10 cellular contexts compared by ENCODE assay signal in the genomic region with DNA sequence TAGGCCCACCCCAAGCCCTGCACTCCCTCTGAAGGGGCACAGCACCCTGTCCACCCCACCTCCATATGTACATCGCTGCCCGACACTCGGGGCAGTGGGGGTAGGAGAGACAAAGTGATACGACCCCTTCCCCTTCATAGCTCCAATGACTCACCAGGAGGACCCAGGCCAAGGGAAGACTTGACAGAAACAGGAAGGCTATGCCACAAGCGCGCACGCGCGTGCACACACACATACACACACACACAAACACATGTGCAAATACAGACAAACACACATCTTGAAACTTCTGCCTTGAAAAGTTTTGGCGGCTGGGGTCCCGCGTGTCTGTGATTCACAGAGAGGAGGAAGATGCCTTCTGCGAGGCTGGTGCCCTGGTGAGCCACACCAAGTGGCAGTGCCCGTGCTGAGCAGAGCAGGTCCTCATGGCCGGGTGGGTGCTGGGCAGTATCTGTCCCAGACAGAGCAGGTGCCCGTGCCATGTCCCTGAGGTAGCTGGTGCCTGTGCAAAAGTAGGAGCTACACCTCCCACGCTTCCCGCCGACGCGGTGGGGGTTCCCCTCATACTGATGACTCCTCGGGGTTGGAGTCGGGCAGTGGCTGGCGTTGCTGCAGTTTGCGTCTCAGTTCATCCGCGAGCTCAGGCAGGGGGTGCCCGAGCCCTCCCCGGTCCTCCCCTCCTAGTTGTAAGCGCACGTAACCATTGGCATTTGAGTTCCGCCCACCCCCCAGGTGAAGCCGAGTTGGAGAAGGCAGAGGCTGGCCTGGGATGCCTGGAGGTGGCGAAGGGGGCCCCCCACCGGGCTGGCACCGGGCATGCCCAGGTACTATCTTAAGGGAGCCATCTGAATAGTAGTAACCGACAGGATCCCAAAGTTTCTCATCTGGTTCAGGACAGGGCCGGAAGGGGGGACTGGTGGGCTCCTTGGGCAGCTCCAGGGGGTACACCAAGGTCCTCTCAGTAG. TPM values are rescaled to one million over a fixed set of nuclear protein-coding genes. Genes with fewer than 3 reads are reported as not detected.
DNase-seq lines count a peak whose midpoint lies in the region; ATAC-seq and TF ChIP-seq lines count a peak whose summit lies in the region.
"Had no signal": no experiment of that assay in that cellular context is flagged by ENCODE, and none has a peak within 500 bp of the region (broad histone marks: within the 10 kb centered on the region; RNA-seq: fewer than 3 reads in every experiment).

No MANE protein-coding gene starts in this region.

- no peak overlapping the region for H3K4me3 Mint-ChIP-seq in activated naive CD8-positive, alpha-beta T cell treated with anti-CD3 and anti-CD28 coated beads, Interleukin-2, amount 10 ng/mL, durations not matched to agents 7 days and 5 days

- no peak for ATAC-seq in activated naive CD8-positive, alpha-beta T cell treated with anti-CD3 and anti-CD28 coated beads, Interleukin-2, amount 10 ng/mL, durations not matched to agents 7 days and 5 days (ENCODE audit: low read depth)
- ATAC-seq in thoracic aorta (ENCODE audit: insufficient number of reproducible peaks, low FRiP score, low read depth) (no peak), GM19397 (IDR thresholded peaks at IDR 0.05; ENCODE audit: unreplicated experiment) (no peak), GM19395 (IDR thresholded peaks at IDR 0.05; ENCODE audit: unreplicated experiment) (no peak)

- no peaks in the 10 kb centered on the region for H3K27me3 ChIP-seq in mesenchymal stem cell (ENCODE audit: control insufficient read depth in 1 of 2, insufficient read depth in 1 of 2, low read length in 2 of 2)
- H3K27me3 ChIP-seq in thoracic aorta (replicated peaks; ENCODE audit: insufficient read depth) = no peaks in the 10 kb centered on the region

- H2BK120ac ChIP-seq in mesenchymal stem cell (ENCODE audit: low read depth, low read length) = no peak overlapping the region

- no peak overlapping the region for H3K18ac ChIP-seq in mesenchymal stem cell (ENCODE audit: low read depth in 1 of 2, low read length in 2 of 2)

- H3K79me1 ChIP-seq in mesenchymal stem cell (replicated peaks; ENCODE audit: low read length, poor library complexity, severe bottlenecking) = peaks cover 52% of the 10 kb centered on the region

- no peak overlapping the region for H2BK5ac ChIP-seq in mesenchymal stem cell (ENCODE audit: low read depth, low read length, poor library complexity, severe bottlenecking)

- H3K23ac ChIP-seq in mesenchymal stem cell (ENCODE audit: low read length in 2 of 2) = no peak overlapping the region

- DNase-seq in activated effector memory CD4-positive, alpha-beta T cell treated with anti-CD3 and anti-CD28 coated beads, Interleukin-2, amount 50 U/mL, for 16 hours = peak; percentile 84
- DNase-seq in activated effector memory CD4-positive, alpha-beta T cell treated with Interleukin-2 at 50 U/mL for 16 hours = no peak
- peak; percentile 37 for DNase-seq in activated naive CD8-positive, alpha-beta T cell treated with anti-CD3 and anti-CD28 coated beads, Interleukin-2, amount 10 ng/mL, durations not matched to agents 7 days and 5 days
- DNase-seq in mesenchymal stem cell (no peak), thoracic aorta (ENCODE audit: low spot score) (no peak), NAMALWA (ENCODE audit: low spot score) (no peak)
- DNase-seq: naive B cell, NCI-H2029 treated with DMSO at 0.1 percent for 48 hours had no signal

- H3K14ac ChIP-seq in mesenchymal stem cell (ENCODE audit: low read length in 2 of 2) = no peak overlapping the region

- H2AK5ac ChIP-seq in mesenchymal stem cell (ENCODE audit: low read length, severe bottlenecking) = no peak overlapping the region

- H3K4ac ChIP-seq in mesenchymal stem cell (ENCODE audit: low read depth in 1 of 2, low read length in 2 of 2) = no peak overlapping the region

- H3K9me3 Mint-ChIP-seq in activated naive CD8-positive, alpha-beta T cell treated with anti-CD3 and anti-CD28 coated beads, Interleukin-2, amount 10 ng/mL, durations not matched to agents 7 days and 5 days = no peaks in the 10 kb centered on the region
- H3K9me3 Mint-ChIP-seq: naive B cell had no signal

- peak overlapping the region in 1 of 2 experiments; percentile 10 for H2BK12ac ChIP-seq in mesenchymal stem cell (ENCODE audit: low read length in 2 of 2)

- H3K27ac ChIP-seq in mesenchymal stem cell (ENCODE audit: low read length, poor library complexity, severe bottlenecking) (no peak overlapping the region), thoracic aorta (peak overlapping the region; percentile 75 to 86)

- peak overlapping the region; percentile 77 for H3K27ac Mint-ChIP-seq in activated naive CD8-positive, alpha-beta T cell treated with anti-CD3 and anti-CD28 coated beads, Interleukin-2, amount 10 ng/mL, durations not matched to agents 7 days and 5 days

- no peak overlapping the region for H3K4me2 ChIP-seq in mesenchymal stem cell (ENCODE audit: low read length, poor library complexity, severe bottlenecking)

- H3K36me3 ChIP-seq in mesenchymal stem cell (ENCODE audit: control insufficient read depth in 1 of 2, insufficient read depth in 2 of 2, low read depth in 1 of 2, low read length in 2 of 2) (peaks cover 51% of the 10 kb centered on the region in 2 experiments), thoracic aorta (peaks cover 45% of the 10 kb centered on the region)

- H3K9ac ChIP-seq in mesenchymal stem cell (ENCODE audit: low read length) = no peak overlapping the region

- H3K4me3 ChIP-seq in mesenchymal stem cell (ENCODE audit: insufficient read depth in 1 of 2, low read depth in 1 of 2, low read length in 2 of 2) (no peak overlapping the region), thoracic aorta (no peak overlapping the region)

- peaks cover 10% of the 10 kb centered on the region for H3K36me3 Mint-ChIP-seq in activated naive CD8-positive, alpha-beta T cell treated with anti-CD3 and anti-CD28 coated beads, Interleukin-2, amount 10 ng/mL, durations not matched to agents 7 days and 5 days
- H3K36me3 Mint-ChIP-seq: naive B cell had no signal

- no peak overlapping the region for H2AFZ ChIP-seq in mesenchymal stem cell (ENCODE audit: low read depth, low read length)

- no peaks in the 10 kb centered on the region for H3K27me3 Mint-ChIP-seq in activated naive CD8-positive, alpha-beta T cell treated with anti-CD3 and anti-CD28 coated beads, Interleukin-2, amount 10 ng/mL, durations not matched to agents 7 days and 5 days

- H3K4me1 ChIP-seq in mesenchymal stem cell (ENCODE audit: control insufficient read depth, insufficient read depth, low read depth, low read length) (peaks cover 22% of the 10 kb centered on the region), thoracic aorta (ENCODE audit: control insufficient read depth in 1 of 2, low read depth in 2 of 2) (peaks cover 16 to 30% of the 10 kb centered on the region in 2 donors)

- H4K8ac ChIP-seq in mesenchymal stem cell (ENCODE audit: low read length) = peak overlapping the region; percentile 24

- POLR2A ChIA-PET in activated naive CD8-positive, alpha-beta T cell treated with anti-CD3 and anti-CD28 coated beads, Interleukin-2, amount 10 ng/mL, durations not matched to agents 7 days and 5 days (lab: Charles Lee) = interaction anchor here (1.1 to 3.3 kb wide), 3 partner anchors 8 to 102 kb away, joined by 3 to 53 read pairs (median 5); no protein-coding TSS in a partner anchor

- no peaks in the 10 kb centered on the region for H3K9me3 ChIP-seq in mesenchymal stem cell (ENCODE audit: control insufficient read depth, low read length)
- no peaks in the 10 kb centered on the region for H3K9me3 ChIP-seq in thoracic aorta

- peak overlapping the region; percentile 78 for H4K91ac ChIP-seq in mesenchymal stem cell (ENCODE audit: low read length)

- no peak for TF ChIP-seq CTCF in thoracic aorta (IDR thresholded peaks at IDR 0.05)

- H3K4me1 Mint-ChIP-seq in activated naive CD8-positive, alpha-beta T cell treated with anti-CD3 and anti-CD28 coated beads, Interleukin-2, amount 10 ng/mL, durations not matched to agents 7 days and 5 days = peaks cover 25% of the 10 kb centered on the region

- no peak overlapping the region for H2BK15ac ChIP-seq in mesenchymal stem cell (ENCODE audit: low read depth, poor library complexity, severe bottlenecking)

- WGBS in mesenchymal stem cell = 95% methylated on average over 38 of the region's 38 CpGs

RNA-seq across cellular contexts. Expression of a gene that starts 2.5 kb away (rescaled TPM):
- 10 to 100 TPM; 31.2 to 33.9 TPM for total RNA-seq in activated naive CD8-positive, alpha-beta T cell treated with anti-CD3 and anti-CD28 coated beads, Interleukin-2, amount 10 ng/mL, durations not matched to agents 7 days and 5 days
- polyA plus RNA-seq in mesenchymal stem cell (2013, experiment 1 of 2) = 11.8 TPM
- polyA plus RNA-seq in mesenchymal stem cell (2013, experiment 2 of 2) = 10.8 TPM
- 10 to 100 TPM in 1 of 2 donors, 1 to 10 TPM in 1; 8.4 to 18.0 TPM for total RNA-seq in thoracic aorta

RNA-seq across cellular contexts. Expression of a gene that starts 9.5 kb away (rescaled TPM):
- total RNA-seq in activated naive CD8-positive, alpha-beta T cell treated with anti-CD3 and anti-CD28 coated beads, Interleukin-2, amount 10 ng/mL, durations not matched to agents 7 days and 5 days = 10 to 100 TPM; 28.8 to 30.6 TPM
- polyA plus RNA-seq in mesenchymal stem cell (2013, experiment 1 of 2) = 20.2 TPM
- 20.7 TPM for polyA plus RNA-seq in mesenchymal stem cell (2013, experiment 2 of 2)
- 10 to 100 TPM; 44.1 to 66.3 TPM for total RNA-seq in thoracic aorta

RNA-seq across cellular contexts. Expression of a gene that starts 16.5 kb away (rescaled TPM):
- total RNA-seq in activated naive CD8-positive, alpha-beta T cell treated with anti-CD3 and anti-CD28 coated beads, Interleukin-2, amount 10 ng/mL, durations not matched to agents 7 days and 5 days = 10 to 100 TPM; 16.5 to 17.8 TPM
- 0.81 TPM for polyA plus RNA-seq in mesenchymal stem cell (2013, experiment 1 of 2)
- 0.89 TPM for polyA plus RNA-seq in mesenchymal stem cell (2013, experiment 2 of 2)
- total RNA-seq in thoracic aorta = 1 to 10 TPM; 6.0 to 8.4 TPM

RNA-seq across cellular contexts. Expression of a gene that starts 44.3 kb away (rescaled TPM):
- 10 to 100 TPM; 34.6 to 34.7 TPM for total RNA-seq in activated naive CD8-positive, alpha-beta T cell treated with anti-CD3 and anti-CD28 coated beads, Interleukin-2, amount 10 ng/mL, durations not matched to agents 7 days and 5 days
- polyA plus RNA-seq in mesenchymal stem cell (2013, experiment 1 of 2) = 3.8 TPM
- polyA plus RNA-seq in mesenchymal stem cell (2013, experiment 2 of 2) = 3.8 TPM
- total RNA-seq in thoracic aorta = 10 to 100 TPM; 11.5 to 14.3 TPM

Comparison
In these comparisons a context has a peak if more than half of its experiments do, and no peak if none do; other contexts are left out.
1. DNase-seq: peak in activated effector memory CD4-positive, alpha-beta T cell treated with anti-CD3 and anti-CD28 coated beads, Interleukin-2, amount 50 U/mL, for 16 hours (single experiment) and activated naive CD8-positive, alpha-beta T cell treated with anti-CD3 and anti-CD28 coated beads, Interleukin-2, amount 10 ng/mL, durations not matched to agents 7 days and 5 days (single experiment); none in activated effector memory CD4-positive, alpha-beta T cell treated with Interleukin-2 at 50 U/mL for 16 hours (single experiment), mesenchymal stem cell (single experiment), thoracic aorta (single experiment) and NAMALWA (single experiment).